Comparison of ENCODE assay signal across 8 cellular contexts in genomic region chr20:22403860-22404608, GRCh38.
DNase-seq lines count a peak whose midpoint lies in the region; ATAC-seq and TF ChIP-seq lines count a peak whose summit lies in the region.

No MANE protein-coding gene starts in this region.

- ATAC-seq in Right ventricle myocardium superior (ENCODE audit: poor library complexity) = no peak

- no peak overlapping the region for H3K27ac ChIP-seq in cardiac muscle cell
- H3K27ac ChIP-seq in mesendoderm (ENCODE audit: low read depth, low read length) = no peak overlapping the region
- no peak overlapping the region for H3K27ac ChIP-seq in vagina

- peaks cover 5% of the 10 kb centered on the region for H3K27me3 ChIP-seq in cardiac muscle cell
- H3K27me3 ChIP-seq in mesendoderm (ENCODE audit: insufficient read depth, low read length, poor library complexity) = no peaks in the 10 kb centered on the region
- no peaks in the 10 kb centered on the region for H3K27me3 ChIP-seq in vagina

- peaks cover 7% of the 10 kb centered on the region for H3K4me1 Mint-ChIP-seq in activated naive CD8-positive, alpha-beta T cell (ENCODE audit: low read depth)
- no peaks in the 10 kb centered on the region for H3K4me1 Mint-ChIP-seq in glutamatergic neuron (ENCODE audit: low read depth, unreplicated experiment)

- no peak overlapping the region for H3K27ac Mint-ChIP-seq in activated naive CD8-positive, alpha-beta T cell
- no peak overlapping the region for H3K27ac Mint-ChIP-seq in glutamatergic neuron (ENCODE audit: unreplicated experiment)

- no peak overlapping the region for H2BK15ac ChIP-seq in mesendoderm (replicated peaks; ENCODE audit: low read depth)

- peak overlapping the region; percentile 46 for H3K4me3 Mint-ChIP-seq in activated naive CD8-positive, alpha-beta T cell
- H3K4me3 Mint-ChIP-seq in glutamatergic neuron (ENCODE audit: unreplicated experiment) = no peak overlapping the region

- H3K4me3 ChIP-seq in cardiac muscle cell (no peak overlapping the region), mesendoderm (ENCODE audit: low read length) (no peak overlapping the region), vagina (peak overlapping the region; percentile 4 to 32)

- DNase-seq in cardiac muscle cell (ENCODE audit: low read depth in 1 of 2, low spot score in 1 of 2) (peak; percentile 5 to 37), Right ventricle myocardium superior (no peak), mesendoderm (peak; percentile 12), vagina (ENCODE audit: extremely low spot score in 2 of 2) (no peak), glutamatergic neuron (no peak), activated gamma-delta T cell (lab: John Stamatoyannopoulos, UW) (no peak), NCI-H82 (lab: John Stamatoyannopoulos, UW) (no peak)

- H3K4ac ChIP-seq in mesendoderm (ENCODE audit: low read depth, low read length) = no peak overlapping the region

- no peak for TF ChIP-seq POLR2A in vagina (IDR thresholded peaks at IDR 0.05)

- no peak overlapping the region for H3K18ac ChIP-seq in mesendoderm (ENCODE audit: low read length)

- no peak overlapping the region for H2BK5ac ChIP-seq in mesendoderm (ENCODE audit: low read length)

- no peaks in the 10 kb centered on the region for H3K79me2 ChIP-seq in mesendoderm (ENCODE audit: control insufficient read depth, insufficient read depth, low read length)

- TF ChIP-seq CTCF in cardiac muscle cell (IDR thresholded peaks at IDR 0.05; ENCODE audit: low read depth, low read length) (no peak), vagina (IDR thresholded peaks at IDR 0.05) (no peak), glutamatergic neuron (IDR thresholded peaks at IDR 0.05; ENCODE audit: partially characterized antibody, unreplicated experiment) (no peak)

- no peaks in the 10 kb centered on the region for H3K79me1 ChIP-seq in mesendoderm (ENCODE audit: low read length)

- no peak overlapping the region for H4K8ac ChIP-seq in mesendoderm (ENCODE audit: low read depth, low read length)

- H3K36me3 Mint-ChIP-seq in activated naive CD8-positive, alpha-beta T cell = no peaks in the 10 kb centered on the region
- no peaks in the 10 kb centered on the region for H3K36me3 Mint-ChIP-seq in glutamatergic neuron (ENCODE audit: unreplicated experiment)

- no peak overlapping the region for H3K9ac ChIP-seq in mesendoderm (ENCODE audit: low read length)

- no peaks in the 10 kb centered on the region for H3K36me3 ChIP-seq in cardiac muscle cell
- H3K36me3 ChIP-seq in mesendoderm (ENCODE audit: control insufficient read depth, insufficient read depth, low read length) = no peaks in the 10 kb centered on the region
- no peaks in the 10 kb centered on the region for H3K36me3 ChIP-seq in vagina

- no peak overlapping the region for H4K5ac ChIP-seq in mesendoderm (ENCODE audit: low read length)

- WGBS in mesendoderm (ENCODE audit: extremely low coverage, insufficient coverage, low lambda C conversion rate) = no CpG with 5 or more reads among the region's 12 CpGs

- no peak overlapping the region for H3K23ac ChIP-seq in mesendoderm (ENCODE audit: low read length)

- H3K9me3 Mint-ChIP-seq in activated naive CD8-positive, alpha-beta T cell (ENCODE audit: low read depth) = peaks cover 4% of the 10 kb centered on the region
- no peaks in the 10 kb centered on the region for H3K9me3 Mint-ChIP-seq in glutamatergic neuron (ENCODE audit: unreplicated experiment)

- H3K4me1 ChIP-seq in cardiac muscle cell (ENCODE audit: low read depth) (no peaks in the 10 kb centered on the region), mesendoderm (ENCODE audit: control insufficient read depth, low read depth, low read length) (no peaks in the 10 kb centered on the region), vagina (peaks cover 19% of the 10 kb centered on the region)

- peak overlapping the region; percentile 36 for H3K56ac ChIP-seq in mesendoderm (ENCODE audit: low read length)

- intact Hi-C loops in Right ventricle myocardium superior (cut with DNase I) (no loop called here), vagina (cut with DNase I) (loop anchor here (5.0 kb wide), 1 partner anchor 1258 kb away; no protein-coding TSS in a partner anchor)

- no peak overlapping the region for H2AK5ac ChIP-seq in mesendoderm (ENCODE audit: low read length)

- H2BK120ac ChIP-seq in mesendoderm (ENCODE audit: low read depth, low read length) = no peak overlapping the region

- H3K4me2 ChIP-seq in mesendoderm (ENCODE audit: low read length) = no peak overlapping the region

- peaks cover 4% of the 10 kb centered on the region for H3K27me3 Mint-ChIP-seq in activated naive CD8-positive, alpha-beta T cell
- peaks cover 2% of the 10 kb centered on the region for H3K27me3 Mint-ChIP-seq in glutamatergic neuron (ENCODE audit: unreplicated experiment)

- H3K9me3 ChIP-seq in cardiac muscle cell (ENCODE audit: low read depth) (no peaks in the 10 kb centered on the region), vagina (no peaks in the 10 kb centered on the region)

Comparison
In these comparisons a context has a peak if more than half of its experiments do, and no peak if none do; other contexts are left out.
1. DNase-seq: peak in cardiac muscle cell (2 of 2) and mesendoderm (single experiment); none in Right ventricle myocardium superior (single experiment), vagina (0 of 2), glutamatergic neuron (single experiment), activated gamma-delta T cell (single experiment) and NCI-H82 (single experiment).
2. H3K4me3 ChIP-seq: peak in vagina (2 of 2); none in cardiac muscle cell (single experiment) and mesendoderm (single experiment).